8 cellular contexts compared by ENCODE assay signal in genomic region chr11:9314291-9315077, GRCh38. TPM values are rescaled to one million over a fixed set of nuclear protein-coding genes. Genes with fewer than 3 reads are reported as not detected.
A peak's percentile ranks its signal among the peaks of the same experiment; 100 is the strongest.
DNase-seq lines count a peak whose midpoint lies in the region; ATAC-seq and TF ChIP-seq lines count a peak whose summit lies in the region.

Gene TMEM41B (minus strand): TSS chr11:9314593. CDS start chr11:9314441, 152 bp downstream.

- ATAC-seq in GM18498 (IDR thresholded peaks at IDR 0.05; ENCODE audit: unreplicated experiment) (peak; percentile 98), HG02938 (IDR thresholded peaks at IDR 0.05; ENCODE audit: unreplicated experiment) (peak; percentile 91), right cardiac atrium (peak; percentile 100)

- no peak for TF ChIP-seq CTCF in vagina (IDR thresholded peaks at IDR 0.05)

- H3K9me3 ChIP-seq in right cardiac atrium (ENCODE audit: control insufficient read depth, low read length) = no peaks in the 10 kb centered on the region
- H3K9me3 ChIP-seq in vagina = no peaks in the 10 kb centered on the region

- WGBS in right cardiac atrium = under 1% methylated on average over 71 of the region's 71 CpGs

- peak; percentile 95 to 99 for DNase-seq in NCI-H187 (lab: John Stamatoyannopoulos, UW)
- DNase-seq in T-helper 2 cell = peak; percentile 99 to 100 (median 99)
- DNase-seq in anterior cingulate cortex (lab: John Stamatoyannopoulos, UW) = peak; percentile 73 to 99 (median 97)
- DNase-seq in right cardiac atrium = peak; percentile 99 to 100 (median 100)
- peak; percentile 96 for DNase-seq in putamen (ENCODE audit: low spot score)
- peak; percentile 98 for DNase-seq in vagina (ENCODE audit: extremely low spot score in 2 of 2)

- H3K27me3 ChIP-seq in right cardiac atrium (ENCODE audit: control insufficient read depth, insufficient read depth) (no peaks in the 10 kb centered on the region), vagina (no peaks in the 10 kb centered on the region)

- peak in 1 of 2 donors; percentile 30 for TF ChIP-seq POLR2A in vagina (IDR thresholded peaks at IDR 0.05)

- peak within 1 kb of the TSS; percentile 97 for H3K4me3 ChIP-seq in right cardiac atrium (ENCODE audit: low read length)
- peak within 1 kb of the TSS; percentile 71 to 86 for H3K4me3 ChIP-seq in vagina

- H3K4me1 ChIP-seq in right cardiac atrium (ENCODE audit: control insufficient read depth, insufficient read depth, low read length) (peaks cover 3% of the 10 kb centered on the region), vagina (peaks cover 35% of the 10 kb centered on the region)

- no peaks in the 10 kb centered on the region for H3K36me3 ChIP-seq in vagina

- H3K27ac ChIP-seq in right cardiac atrium (ENCODE audit: low read length) (peak within 1 kb of the TSS; percentile 88), vagina (peak within 1 kb of the TSS; percentile 84)

- intact Hi-C loops in right cardiac atrium (cut with DNase I) (loop anchor here in 2 of 4 donors (10.0 kb wide), 3 partner anchors 50 to 70 kb away; partner anchors contain the start of genes DENND5A (in 1 of the 2) and IPO7 (in 1 of the 2)), vagina (cut with DNase I) (loop anchor here (10.0 kb wide), 1 partner anchor 70 kb away; the partner anchor contains the start of gene IPO7)

RNA-seq across cellular contexts. Expression of gene TMEM41B, which starts in this region (rescaled TPM):
- total RNA-seq in right cardiac atrium (10 to 100 TPM; 20.4 to 25.3 (median 22.8) TPM), vagina (18.9 TPM)
- polyA plus RNA-seq in right cardiac atrium = 15.6 TPM

Comparison
In these comparisons a context has a peak if more than half of its experiments do, and no peak if none do; other contexts are left out.
1. Peak in every context shown above with its lines: DNase-seq, ATAC-seq, H3K4me3 ChIP-seq and H3K27ac ChIP-seq.